Comparison of ENCODE assay signal across 8 cellular contexts in the genomic region with DNA sequence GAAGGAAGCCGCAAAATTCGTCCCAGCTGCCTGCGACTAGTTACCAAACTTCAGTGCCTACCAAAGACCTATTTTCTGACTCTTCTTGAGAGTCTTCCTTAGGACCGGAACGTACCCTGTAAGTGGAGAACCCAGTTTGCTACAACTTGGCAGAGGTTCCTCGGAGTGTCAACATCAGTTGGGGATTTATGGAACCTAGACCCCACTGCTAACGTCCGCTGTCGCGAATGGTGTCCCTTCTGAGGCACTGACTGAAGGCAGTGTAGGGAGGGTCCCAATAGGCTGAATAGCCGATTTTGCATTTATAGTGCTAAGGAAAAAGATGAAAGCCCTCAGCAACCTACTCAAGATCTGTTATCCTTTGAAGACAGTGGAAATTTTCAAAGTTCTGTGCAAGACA. TPM values are rescaled to one million over a fixed set of nuclear protein-coding genes. Genes with fewer than 3 reads are reported as not detected.
A peak's percentile ranks its signal among the peaks of the same experiment; 100 is the strongest.
DNase-seq lines count a peak whose midpoint lies in the region; ATAC-seq, FAIRE-seq and TF ChIP-seq lines count a peak whose summit lies in the region.

No MANE protein-coding gene starts in this region.

- H3K4me1 ChIP-seq in kidney (ENCODE audit: control insufficient read depth in 1 of 2, insufficient read depth in 1 of 2, low read depth in 1 of 2, low read length in 2 of 2) (peaks cover 0 to 3% of the 10 kb centered on the region in 2 donors), testis (peaks cover 4% of the 10 kb centered on the region)

- H3K36me3 Mint-ChIP-seq in activated CD4-positive, alpha-beta T cell treated with anti-CD3 and anti-CD28 coated beads for 36 hours (ENCODE audit: low read depth), result peaks cover 34% of the 10 kb centered on the region
- H3K36me3 Mint-ChIP-seq in activated T-helper 17 cell treated with anti-CD3 and anti-CD28 coated beads, Interleukin-2, amount 50 U/mL, for 72 hours (ENCODE audit: low read depth), result peaks cover 51% of the 10 kb centered on the region

- no peak for TF ChIP-seq CTCF in kidney (IDR thresholded peaks at IDR 0.05; ENCODE audit: borderline replicate concordance, extremely low read depth, insufficient read depth)
- no peak for TF ChIP-seq CTCF in testis (IDR thresholded peaks at IDR 0.05)

- CTCF ChIA-PET in activated CD4-positive, alpha-beta T cell treated with anti-CD3 and anti-CD28 coated beads for 36 hours (lab: Charles Lee), result interaction anchor here (0.6 to 3.0 kb wide), 9 partner anchors 10 to 1131 kb away, joined by 3 to 13 read pairs (median 4); no protein-coding TSS in a partner anchor

- peak overlapping the region; percentile 76 to 78 for H3K4me3 ChIP-seq in kidney (ENCODE audit: low read length in 2 of 2)
- peak overlapping the region; percentile 88 to 95 for H3K4me3 ChIP-seq in testis

- FAIRE-seq in kidney (lab: Jason Lieb, UNC), result no peak
- no peak for FAIRE-seq in HTR-8/SVneo (lab: Jason Lieb, UNC)

- H3K27ac ChIP-seq in kidney (ENCODE audit: low read depth in 2 of 2, low read length in 2 of 2) (no peak overlapping the region), testis (peak overlapping the region in 1 of 2 donors; percentile 70)

- peaks cover 42% of the 10 kb centered on the region for H3K4me1 Mint-ChIP-seq in activated CD4-positive, alpha-beta T cell treated with anti-CD3 and anti-CD28 coated beads for 36 hours
- H3K4me1 Mint-ChIP-seq in activated T-helper 17 cell treated with anti-CD3 and anti-CD28 coated beads, Interleukin-2, amount 50 U/mL, for 72 hours, result peaks cover 32% of the 10 kb centered on the region

- POLR2A ChIA-PET in activated CD4-positive, alpha-beta T cell treated with anti-CD3 and anti-CD28 coated beads for 36 hours (lab: Charles Lee), result interaction anchor here (1.0 to 2.6 kb wide), 5 partner anchors 11 to 88 kb away, joined by 3 to 10 read pairs (median 5); no protein-coding TSS in a partner anchor

- WGBS in testis, 2 donors, result 2 to 3% methylated on average over 9 to 11 of the region's 11 CpGs

- no peak for TF ChIP-seq POLR2A in testis (IDR thresholded peaks at IDR 0.05)

- peak overlapping the region; percentile 48 for H3K27ac Mint-ChIP-seq in activated CD4-positive, alpha-beta T cell treated with anti-CD3 and anti-CD28 coated beads for 36 hours
- H3K27ac Mint-ChIP-seq in activated T-helper 17 cell treated with anti-CD3 and anti-CD28 coated beads, Interleukin-2, amount 50 U/mL, for 72 hours, result peak overlapping the region; percentile 95

- H3K9me3 ChIP-seq in kidney (ENCODE audit: control insufficient read depth in 1 of 2, low read length in 2 of 2), result no peaks in the 10 kb centered on the region
- H3K9me3 ChIP-seq in testis, result no peaks in the 10 kb centered on the region

- DNase-seq in activated CD4-positive, alpha-beta T cell treated with anti-CD3 and anti-CD28 coated beads for 36 hours, result no peak
- no peak for DNase-seq in activated CD4-positive, alpha-beta T cell treated with anti-CD3 and anti-CD28 coated beads for 4 hours
- DNase-seq in kidney, result no peak
- DNase-seq in testis, result no peak
- no peak for DNase-seq in HTR-8/SVneo (ENCODE audit: insufficient read length, low spot score)
- DNase-seq in DMS79 (lab: John Stamatoyannopoulos, UW), result no peak

- no peaks in the 10 kb centered on the region for H3K9me3 Mint-ChIP-seq in activated CD4-positive, alpha-beta T cell treated with anti-CD3 and anti-CD28 coated beads for 36 hours (ENCODE audit: low read depth)
- no peaks in the 10 kb centered on the region for H3K9me3 Mint-ChIP-seq in activated T-helper 17 cell treated with anti-CD3 and anti-CD28 coated beads, Interleukin-2, amount 50 U/mL, for 72 hours

- intact Hi-C loops in activated CD4-positive, alpha-beta T cell treated with anti-CD3 and anti-CD28 coated beads for 36 hours (cut with DNase I, micrococcal nuclease), result loop anchor here (1.0 to 10.0 kb wide), 13 partner anchors 12 to 1328 kb away; a partner anchor contains a TSS
- intact Hi-C loops in kidney (cut with DNase I) (no loop called here), testis (cut with DNase I; ENCODE audit: low total_unique reads) (no loop called here)

- H3K27me3 Mint-ChIP-seq in activated CD4-positive, alpha-beta T cell treated with anti-CD3 and anti-CD28 coated beads for 36 hours, result no peaks in the 10 kb centered on the region
- H3K27me3 Mint-ChIP-seq in activated T-helper 17 cell treated with anti-CD3 and anti-CD28 coated beads, Interleukin-2, amount 50 U/mL, for 72 hours, result no peaks in the 10 kb centered on the region

- H3K36me3 ChIP-seq in kidney (ENCODE audit: control insufficient read depth in 1 of 2, insufficient read depth in 2 of 2, low read length in 2 of 2) (no peaks in the 10 kb centered on the region), testis (ENCODE audit: low read depth, missing control alignments) (no peaks in the 10 kb centered on the region)

- H3K9ac ChIP-seq in kidney (ENCODE audit: low read length in 2 of 2), result peak overlapping the region; percentile 11 to 57

- peak; percentile 3 for ATAC-seq in activated CD4-positive, alpha-beta T cell treated with anti-CD3 and anti-CD28 coated beads for 36 hours
- peak; percentile 0 for ATAC-seq in activated T-helper 17 cell treated with anti-CD3 and anti-CD28 coated beads, Interleukin-2, amount 50 U/mL, for 72 hours (replicated peaks)
- ATAC-seq in HG03432 (IDR thresholded peaks at IDR 0.05; ENCODE audit: unreplicated experiment), result no peak

- H3K27me3 ChIP-seq in testis, result no peaks in the 10 kb centered on the region

- peak overlapping the region; percentile 92 for H3K4me3 Mint-ChIP-seq in activated CD4-positive, alpha-beta T cell treated with anti-CD3 and anti-CD28 coated beads for 36 hours
- peak overlapping the region; percentile 94 for H3K4me3 Mint-ChIP-seq in activated T-helper 17 cell treated with anti-CD3 and anti-CD28 coated beads, Interleukin-2, amount 50 U/mL, for 72 hours

RNA-seq across cellular contexts. Expression of a gene that starts 0.6 kb away (rescaled TPM):
- total RNA-seq in activated CD4-positive, alpha-beta T cell treated with anti-CD3 and anti-CD28 coated beads for 36 hours, result 100 to 1,000 TPM; 159 to 178 TPM
- total RNA-seq in activated T-helper 17 cell treated with anti-CD3 and anti-CD28 coated beads, Interleukin-2, amount 50 U/mL, for 72 hours, result 100 to 1,000 TPM; 168 to 190 TPM
- 41.0 TPM for total RNA-seq in kidney
- polyA plus RNA-seq in kidney (ENCODE audit: insufficient read depth, low read depth, low replicate concordance), result 3.4 TPM
- 10 to 100 TPM; 10.4 to 10.6 TPM for total RNA-seq in testis
- 18.1 TPM for polyA plus RNA-seq in testis (ENCODE audit: insufficient read depth, low read depth, low replicate concordance)

Comparison
In these comparisons a context has a peak if more than half of its experiments do, and no peak if none do; other contexts are left out.
1. intact Hi-C loops: an anchor here in activated CD4-positive, alpha-beta T cell treated with anti-CD3 and anti-CD28 coated beads for 36 hours (1.0 to 10.0 kb wide); none called in kidney and testis.